In the genomic region with DNA sequence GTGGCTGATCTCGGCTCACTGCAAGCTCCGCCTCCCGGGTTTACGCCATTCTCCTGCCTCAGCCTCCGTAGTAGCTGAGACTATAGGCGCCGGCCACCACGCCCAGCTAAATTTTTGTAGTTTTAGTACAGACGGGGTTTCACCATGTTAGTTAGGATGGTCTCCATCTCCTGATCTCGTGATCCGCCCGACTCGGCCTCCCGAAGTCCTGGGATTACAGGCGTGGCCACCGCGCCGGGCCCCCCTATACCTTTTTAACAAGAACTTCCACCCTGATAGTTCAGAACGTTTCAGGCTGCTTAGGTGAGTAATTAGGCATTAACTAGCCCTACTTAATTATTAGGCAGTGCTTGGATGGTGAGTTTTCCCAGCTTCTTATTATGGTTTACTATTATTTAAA, we compare ENCODE assay signal across 9 cellular contexts.
"Had no signal": no experiment of that assay in that cellular context is flagged by ENCODE, and none has a peak within 500 bp of the region (broad histone marks: within the 10 kb centered on the region; RNA-seq: fewer than 3 reads in every experiment).

No MANE protein-coding gene starts in this region.

- H3K27ac ChIP-seq: GM23248, HL-60 had no signal

- DNase-seq: GM23248, GOT3, H7, HFFc6, KBM-7 had no signal

- H3K4me1 ChIP-seq: HAP-1 had no signal

- H2AFZ ChIP-seq: GM23248 had no signal

- H3K36me3 ChIP-seq: HAP-1 had no signal

- ATAC-seq: HCT116, HepG2 had no signal

- H3K9me3 ChIP-seq: HAP-1 had no signal

- H3K9ac ChIP-seq: GM23248 had no signal

- H3K4me3 ChIP-seq: GM23248, HAP-1 had no signal
